ENCODE assay signal across 9 cellular contexts in the genomic region with DNA sequence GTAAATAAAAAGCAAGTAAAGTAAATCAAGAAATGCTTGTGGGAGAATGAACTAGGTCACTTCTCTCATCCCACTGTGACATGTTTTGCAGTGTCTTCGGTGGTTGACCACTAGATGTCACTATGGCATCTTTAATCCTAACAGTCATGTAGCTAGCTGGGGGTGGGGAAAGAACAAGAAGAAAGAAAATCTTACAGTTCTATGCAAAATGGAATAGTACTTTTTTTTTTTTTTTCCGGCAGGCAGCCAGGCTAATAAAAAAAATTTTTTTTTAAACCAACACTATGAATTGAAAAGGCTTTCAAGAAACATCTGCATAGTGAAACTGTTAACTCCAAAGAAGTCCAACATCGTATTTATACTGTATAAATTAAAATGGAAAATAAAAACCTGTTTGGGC. TPM values are rescaled to one million over a fixed set of nuclear protein-coding genes. Genes with fewer than 3 reads are reported as not detected.
DNase-seq lines count a peak whose midpoint lies in the region; ATAC-seq and TF ChIP-seq lines count a peak whose summit lies in the region.
"Had no signal": no experiment of that assay in that cellular context is flagged by ENCODE, and none has a peak within 500 bp of the region (broad histone marks: within the 10 kb centered on the region; RNA-seq: fewer than 3 reads in every experiment).

No MANE protein-coding gene starts in this region.

- peak overlapping the region; percentile 18 for H3K27ac ChIP-seq in left ventricle myocardium inferior (replicated peaks)
- H3K27ac ChIP-seq: neutrophil had no signal

- intact Hi-C loops in left ventricle myocardium inferior (cut with micrococcal nuclease) = loop anchor here (5.0 kb wide), 1 partner anchor 146 kb away; no protein-coding TSS in a partner anchor

- H3K4me3 ChIP-seq in left ventricle myocardium inferior = peak overlapping the region; percentile 5

- ATAC-seq in GM19455 (IDR thresholded peaks at IDR 0.05; ENCODE audit: unreplicated experiment) (peak; percentile 70), HG03469 (IDR thresholded peaks at IDR 0.05; ENCODE audit: unreplicated experiment) (peak; percentile 77)

- no peaks in the 10 kb centered on the region for H3K9me3 ChIP-seq in left ventricle myocardium inferior (replicated peaks)
- H3K9me3 ChIP-seq: neutrophil had no signal

- no peaks in the 10 kb centered on the region for H3K27me3 ChIP-seq in left ventricle myocardium inferior (ENCODE audit: low read depth)
- H3K27me3 ChIP-seq: neutrophil had no signal

- peak; percentile 3 for DNase-seq in NK-92 treated with Interleukin-12 subunit alpha and Interleukin-12 subunit beta, amount 100 ng/mL, for 24 hours (lab: John Stamatoyannopoulos, UW)
- no peak for DNase-seq in NK-92 (lab: John Stamatoyannopoulos, UW; ENCODE audit: unreplicated experiment)
- peak; percentile 52 for DNase-seq in NCI-H82 treated with DMSO at 0.1 percent for 48 hours (lab: John Stamatoyannopoulos, UW; ENCODE audit: unreplicated experiment)
- peak in 34 of 58 donors; percentile 1 to 88 (median 29) for DNase-seq in anterior cingulate cortex (lab: John Stamatoyannopoulos, UW)
- DNase-seq in left ventricle myocardium inferior = no peak
- peak; percentile 89 for DNase-seq in putamen (ENCODE audit: low spot score)

- H3K36me3 ChIP-seq in left ventricle myocardium inferior = no peaks in the 10 kb centered on the region
- H3K36me3 ChIP-seq: neutrophil had no signal

- peak; percentile 89 for TF ChIP-seq CTCF in left ventricle myocardium inferior (IDR thresholded peaks at IDR 0.05; ENCODE audit: borderline replicate concordance)

- peaks cover 28% of the 10 kb centered on the region for H3K4me1 ChIP-seq in left ventricle myocardium inferior

RNA-seq across cellular contexts. Expression of a gene that starts 38.3 kb away (rescaled TPM):
- total RNA-seq in left ventricle myocardium inferior = 1.5 TPM

Comparison
In these comparisons a context has a peak if more than half of its experiments do, and no peak if none do; other contexts are left out.
1. DNase-seq: peak in NK-92 treated with Interleukin-12 subunit alpha and Interleukin-12 subunit beta, amount 100 ng/mL, for 24 hours (single experiment), NCI-H82 treated with DMSO at 0.1 percent for 48 hours (single experiment), anterior cingulate cortex (34 of 58) and putamen (single experiment); none in NK-92 (single experiment) and left ventricle myocardium inferior (single experiment).